ENCODE assay signal across 22 cellular contexts in the genomic region with DNA sequence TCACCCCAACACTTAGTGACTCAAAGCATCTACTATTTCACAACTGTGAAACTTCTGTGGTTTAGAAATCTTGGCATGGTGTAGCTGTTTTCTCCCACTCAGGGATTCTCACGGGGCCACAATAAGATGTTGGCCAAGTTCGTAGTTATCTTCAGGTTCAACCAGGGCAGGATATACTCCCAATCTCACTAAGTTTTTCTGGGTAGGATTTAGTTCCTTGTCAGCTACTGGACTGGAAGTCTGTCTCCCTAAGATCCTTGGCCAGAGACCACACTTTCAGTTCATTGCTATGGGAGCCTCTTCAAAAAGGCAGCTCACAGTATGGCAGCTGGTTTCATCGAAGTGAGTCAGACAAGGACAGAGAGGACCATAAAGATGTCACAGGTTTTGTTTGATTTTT.
DNase-seq lines count a peak whose midpoint lies in the region; ATAC-seq and TF ChIP-seq lines count a peak whose summit lies in the region.
"Had no signal": no experiment of that assay in that cellular context is flagged by ENCODE, and none has a peak within 500 bp of the region (broad histone marks: within the 10 kb centered on the region; RNA-seq: fewer than 3 reads in every experiment).

No MANE protein-coding gene starts in this region.

- H3K9me3 ChIP-seq in mesenchymal stem cell (ENCODE audit: control insufficient read depth, low read length) = no peaks in the 10 kb centered on the region
- H3K9me3 ChIP-seq in WERI-Rb-1 (ENCODE audit: severe bottlenecking) = no peaks in the 10 kb centered on the region
- H3K9me3 ChIP-seq: A549, lower lobe of right lung, tibial artery had no signal

- no peak overlapping the region for H2AK5ac ChIP-seq in mesenchymal stem cell (ENCODE audit: low read length, severe bottlenecking)

- no peaks in the 10 kb centered on the region for H3K79me1 ChIP-seq in mesenchymal stem cell (replicated peaks; ENCODE audit: low read length, poor library complexity, severe bottlenecking)

- peak overlapping the region; percentile 38 for H3K9ac ChIP-seq in mesenchymal stem cell (ENCODE audit: low read length)

- ATAC-seq in stimulated activated naive CD8-positive, alpha-beta T cell treated with anti-CD3 and anti-CD28 coated beads, Interleukin-15, amount 100 ng/mL, for 72 hours = peak; percentile 35
- no peak for ATAC-seq in stimulated activated naive CD8-positive, alpha-beta T cell treated with anti-CD3 and anti-CD28 coated beads, Interleukin-15, Interleukin-2, amounts not matched to agents 100 U/mL and 50 U/mL, for 24 hours
- no peak for ATAC-seq in HG02973 (IDR thresholded peaks at IDR 0.05; ENCODE audit: unreplicated experiment)
- ATAC-seq: A549, GM23338, natural killer cell had no signal

- no peak overlapping the region for H4K8ac ChIP-seq in mesenchymal stem cell (ENCODE audit: low read length)

- DNase-seq in stimulated activated naive CD8-positive, alpha-beta T cell treated with anti-CD3 and anti-CD28 coated beads, Interleukin-15, amount 100 ng/mL, for 72 hours = no peak
- DNase-seq in stimulated activated naive CD8-positive, alpha-beta T cell treated with anti-CD3 and anti-CD28 coated beads, Interleukin-15, Interleukin-2, amounts not matched to agents 100 U/mL and 50 U/mL, for 24 hours = no peak
- DNase-seq in epithelial cell of proximal tubule (ENCODE audit: low read depth) (peak; percentile 78), mesenchymal stem cell (peak; percentile 34), cerebellar nuclear complex (lab: John Stamatoyannopoulos, UW) (no peak), T-helper 1 cell (no peak), WERI-Rb-1 (no peak)
- DNase-seq: activated CD4-positive, alpha-beta memory T cell treated with anti-CD3 and anti-CD28 coated beads for 36 hours; activated T-cell treated with anti-CD3 and anti-CD28 coated beads, Interleukin-2, amount 50 U/mL, for 48 hours; cortex of kidney; erythroblast; lower lobe of right lung; natural killer cell; NCI-H1694 treated with DMSO at 0.1 percent for 48 hours; NCI-H510A treated with DMSO at 0.1 percent for 48 hours; retina; stimulated activated CD4-positive, alpha-beta T cell treated with anti-CD3 and anti-CD28 coated beads, Interleukin-4, amount 100 ng/mL, for 4 hours had no signal

- H4K91ac ChIP-seq in mesenchymal stem cell (ENCODE audit: low read length) = no peak overlapping the region

- no peak overlapping the region for H3K4ac ChIP-seq in mesenchymal stem cell (ENCODE audit: low read depth in 1 of 2, low read length in 2 of 2)

- 95% methylated on average over 2 of the region's 3 CpGs for WGBS in mesenchymal stem cell

- H3K4me1 Mint-ChIP-seq in stimulated activated naive CD8-positive, alpha-beta T cell treated with anti-CD3 and anti-CD28 coated beads, Interleukin-15, amount 100 ng/mL, for 72 hours = no peaks in the 10 kb centered on the region
- H3K4me1 Mint-ChIP-seq: natural killer cell had no signal

- H2BK12ac ChIP-seq in mesenchymal stem cell (ENCODE audit: low read length in 2 of 2) = no peak overlapping the region

- H3K4me1 ChIP-seq in mesenchymal stem cell (ENCODE audit: control insufficient read depth, insufficient read depth, low read depth, low read length) = peaks cover 7% of the 10 kb centered on the region
- H3K4me1 ChIP-seq: lower lobe of right lung, tibial artery had no signal

- H3K36me3 ChIP-seq in mesenchymal stem cell (ENCODE audit: control insufficient read depth in 1 of 2, insufficient read depth in 2 of 2, low read depth in 1 of 2, low read length in 2 of 2) (no peaks in the 10 kb centered on the region), WERI-Rb-1 (no peaks in the 10 kb centered on the region)
- H3K36me3 ChIP-seq: lower lobe of right lung, tibial artery had no signal

- peaks cover 0 to 4% of the 10 kb centered on the region in 2 experiments for H3K27me3 ChIP-seq in mesenchymal stem cell (ENCODE audit: control insufficient read depth in 1 of 2, insufficient read depth in 1 of 2, low read length in 2 of 2)
- no peaks in the 10 kb centered on the region for H3K27me3 ChIP-seq in WERI-Rb-1 (ENCODE audit: insufficient read depth, low read depth, severe bottlenecking)
- H3K27me3 ChIP-seq: tibial artery had no signal

- H3K23ac ChIP-seq in mesenchymal stem cell (ENCODE audit: low read length in 2 of 2) = no peak overlapping the region

- no peak overlapping the region for H3K27ac Mint-ChIP-seq in stimulated activated naive CD8-positive, alpha-beta T cell treated with anti-CD3 and anti-CD28 coated beads, Interleukin-15, amount 100 ng/mL, for 72 hours
- H3K27ac Mint-ChIP-seq: activated CD4-positive, alpha-beta memory T cell treated with anti-CD3 and anti-CD28 coated beads for 36 hours; GM23338; natural killer cell had no signal

- TF ChIP-seq CTCF in epithelial cell of proximal tubule (conservative IDR thresholded peaks at IDR 0.05; ENCODE audit: low read depth, low read length) = no peak
- no peak for TF ChIP-seq CTCF in WERI-Rb-1 (IDR thresholded peaks at IDR 0.05; ENCODE audit: low read depth, low read length)

- no peaks in the 10 kb centered on the region for H3K9me3 Mint-ChIP-seq in stimulated activated naive CD8-positive, alpha-beta T cell treated with anti-CD3 and anti-CD28 coated beads, Interleukin-15, amount 100 ng/mL, for 72 hours
- H3K9me3 Mint-ChIP-seq: activated CD4-positive, alpha-beta memory T cell treated with anti-CD3 and anti-CD28 coated beads for 36 hours; GM23338 had no signal

- no peaks in the 10 kb centered on the region for H3K27me3 Mint-ChIP-seq in stimulated activated naive CD8-positive, alpha-beta T cell treated with anti-CD3 and anti-CD28 coated beads, Interleukin-15, amount 100 ng/mL, for 72 hours
- H3K27me3 Mint-ChIP-seq: activated CD4-positive, alpha-beta memory T cell treated with anti-CD3 and anti-CD28 coated beads for 36 hours had no signal

- H3K4me3 ChIP-seq in epithelial cell of proximal tubule (ENCODE audit: low read depth, low read length) (no peak overlapping the region), mesenchymal stem cell (ENCODE audit: insufficient read depth in 1 of 2, low read depth in 1 of 2, low read length in 2 of 2) (peak overlapping the region in 1 of 2 experiments; percentile 29), WERI-Rb-1 (ENCODE audit: low read depth, low read length) (no peak overlapping the region)
- H3K4me3 ChIP-seq: A549, GM23338, lower lobe of right lung, SK-N-MC, tibial artery had no signal

- no peak overlapping the region for H2BK120ac ChIP-seq in mesenchymal stem cell (ENCODE audit: low read depth, low read length)

- H3K4me3 Mint-ChIP-seq in stimulated activated naive CD8-positive, alpha-beta T cell treated with anti-CD3 and anti-CD28 coated beads, Interleukin-15, amount 100 ng/mL, for 72 hours = no peak overlapping the region
- H3K4me3 Mint-ChIP-seq: activated CD4-positive, alpha-beta memory T cell treated with anti-CD3 and anti-CD28 coated beads for 36 hours; GM23338; natural killer cell had no signal

- H3K18ac ChIP-seq in mesenchymal stem cell (ENCODE audit: low read depth in 1 of 2, low read length in 2 of 2) = no peak overlapping the region

- no peak overlapping the region for H3K27ac ChIP-seq in mesenchymal stem cell (ENCODE audit: low read length, poor library complexity, severe bottlenecking)
- no peak overlapping the region for H3K27ac ChIP-seq in WERI-Rb-1
- H3K27ac ChIP-seq: A549, lower lobe of right lung, SK-N-MC, tibial artery had no signal

- H2BK5ac ChIP-seq in mesenchymal stem cell (ENCODE audit: low read depth, low read length, poor library complexity, severe bottlenecking) = no peak overlapping the region

- no peak overlapping the region for H3K4me2 ChIP-seq in mesenchymal stem cell (ENCODE audit: low read length, poor library complexity, severe bottlenecking)
- H3K4me2 ChIP-seq: A549, GM23338 had no signal

- H2BK15ac ChIP-seq in mesenchymal stem cell (ENCODE audit: low read depth, poor library complexity, severe bottlenecking) = no peak overlapping the region

- H2AFZ ChIP-seq in mesenchymal stem cell (ENCODE audit: low read depth, low read length) = no peak overlapping the region
- H2AFZ ChIP-seq: GM23338 had no signal

- no peak overlapping the region for H3K14ac ChIP-seq in mesenchymal stem cell (ENCODE audit: low read length in 2 of 2)

Comparison
In these comparisons a context has a peak if more than half of its experiments do, and no peak if none do; other contexts are left out.
1. DNase-seq: peak in epithelial cell of proximal tubule (single experiment) and mesenchymal stem cell (single experiment); none in stimulated activated naive CD8-positive, alpha-beta T cell treated with anti-CD3 and anti-CD28 coated beads, Interleukin-15, amount 100 ng/mL, for 72 hours (0 of 2), stimulated activated naive CD8-positive, alpha-beta T cell treated with anti-CD3 and anti-CD28 coated beads, Interleukin-15, Interleukin-2, amounts not matched to agents 100 U/mL and 50 U/mL, for 24 hours (single experiment), cerebellar nuclear complex (0 of 2), T-helper 1 cell (0 of 5) and WERI-Rb-1 (single experiment).